In genomic region chr14:103692159-103692558, GRCh38 we compare ENCODE assay signal across 16 cellular contexts.
A peak's percentile ranks its signal among the peaks of the same experiment; 100 is the strongest.
DNase-seq lines count a peak whose midpoint lies in the region; ATAC-seq and TF ChIP-seq lines count a peak whose summit lies in the region.
"Had no signal": no experiment of that assay in that cellular context is flagged by ENCODE, and none has a peak within 500 bp of the region (broad histone marks: within the 10 kb centered on the region; RNA-seq: fewer than 3 reads in every experiment).

No MANE protein-coding gene starts in this region.

- peak overlapping the region; percentile 26; the same call in 1 of the 2 replicates for H3K4me3 ChIP-seq in BLaER1
- H3K4me3 ChIP-seq: ascending aorta, sigmoid colon had no signal

- H3K4me2 ChIP-seq in BLaER1 = peak overlapping the region; percentile 90
- H3K4me2 ChIP-seq: SK-N-SH had no signal

- peaks cover 88% of the 10 kb centered on the region for H3K4me1 ChIP-seq in BLaER1

- H3K36me3 ChIP-seq in BLaER1 = peaks cover 66% of the 10 kb centered on the region

- ATAC-seq in GM19397 (IDR thresholded peaks at IDR 0.05; ENCODE audit: unreplicated experiment) (peak; percentile 14), HG02970 (IDR thresholded peaks at IDR 0.05; ENCODE audit: low FRiP score, unreplicated experiment) (peak; percentile 10), HG03469 (IDR thresholded peaks at IDR 0.05; ENCODE audit: unreplicated experiment) (no peak), HG03025 (IDR thresholded peaks at IDR 0.05; ENCODE audit: low FRiP score, unreplicated experiment) (no peak)
- ATAC-seq: activated T-cell treated with anti-CD3 and anti-CD28 coated beads, Interleukin-2, amount 50 U/mL, for 4 hours had no signal

- no peaks in the 10 kb centered on the region for H3K27me3 ChIP-seq in BLaER1
- H3K27me3 ChIP-seq: ascending aorta, sigmoid colon had no signal

- peak overlapping the region; percentile 72 for H3K27ac ChIP-seq in BLaER1
- H3K27ac ChIP-seq in RWPE1 = peak overlapping the region; percentile 91
- H3K27ac ChIP-seq: ascending aorta, sigmoid colon had no signal

- POLR2A ChIA-PET in RWPE1 (lab: Yijun Ruan, JAX; ENCODE audit: low non-redundant PET) = no interaction called here

- TF ChIP-seq CTCF in RWPE1 (conservative IDR thresholded peaks at IDR 0.05; ENCODE audit: low read depth) = no peak

- no peaks in the 10 kb centered on the region for H3K9me3 ChIP-seq in BLaER1
- H3K9me3 ChIP-seq: ascending aorta, sigmoid colon, SK-N-SH had no signal

- H4K20me1 ChIP-seq in BLaER1 = peaks cover 76% of the 10 kb centered on the region

- no peak for DNase-seq in RWPE1 (ENCODE audit: low spot score)
- no peak for DNase-seq in glomerular visceral epithelial cell (ENCODE audit: extremely low spot score)
- no peak for DNase-seq in GM03348 (ENCODE audit: low spot score)
- DNase-seq: ACHN; activated T-cell treated with anti-CD3 and anti-CD28 coated beads, Interleukin-2, amount 50 U/mL, for 4 hours; DMS53; foreskin fibroblast; NCI-H82; sigmoid colon; SK-N-SH had no signal

- CTCF ChIA-PET in RWPE1 (lab: Yijun Ruan, JAX) = interaction anchor here (0.6 kb wide), 1 partner anchor 77 kb away, joined by 3 read pairs; no protein-coding TSS in a partner anchor

- peak overlapping the region; percentile 48; the same call in 1 of the 2 replicates for H3K9ac ChIP-seq in BLaER1
- H3K9ac ChIP-seq: SK-N-SH had no signal

Comparison
In these comparisons a context has a peak if more than half of its experiments do, and no peak if none do; other contexts are left out.
1. ATAC-seq: peak in GM19397 (single experiment) and HG02970 (single experiment); none in HG03469 (single experiment) and HG03025 (single experiment).